8 cellular contexts compared by ENCODE assay signal in genomic region chr6:2990179-2990931, GRCh38. TPM values are rescaled to one million over a fixed set of nuclear protein-coding genes. Genes with fewer than 3 reads are reported as not detected.
DNase-seq lines count a peak whose midpoint lies in the region; ATAC-seq and TF ChIP-seq lines count a peak whose summit lies in the region.

No MANE protein-coding gene starts in this region.

- H3K4ac ChIP-seq in trophoblast cell (ENCODE audit: low read depth, low read length): peak overlapping the region; percentile 5

- H3K4me3 ChIP-seq in foreskin fibroblast (ENCODE audit: low read depth in 1 of 2, low read length in 2 of 2) (peak overlapping the region; percentile 70 to 78), trophoblast cell (ENCODE audit: low read depth, low read length) (peak overlapping the region; percentile 68)

- peaks cover 14% of the 10 kb centered on the region for H3K79me1 ChIP-seq in trophoblast cell (ENCODE audit: low read length)

- H2BK120ac ChIP-seq in trophoblast cell (ENCODE audit: insufficient read depth, low read length, poor library complexity): no peak overlapping the region

- no peaks in the 10 kb centered on the region for H3K36me3 Mint-ChIP-seq in activated CD8-positive, alpha-beta T cell treated with anti-CD3 and anti-CD28 coated beads for 36 hours (ENCODE audit: low read depth)

- CTCF ChIA-PET in activated CD8-positive, alpha-beta T cell treated with anti-CD3 and anti-CD28 coated beads for 36 hours (lab: Charles Lee): interaction anchor here (0.7 to 6.9 kb wide), 33 partner anchors 8 to 252 kb away, joined by 3 to 85 read pairs (median 4); partner anchors contain the start of genes MYLK4, NQO2, RIPK1 and SERPINB1

- peak overlapping the region; percentile 83 for H3K9ac ChIP-seq in trophoblast cell (ENCODE audit: low read length)

- intact Hi-C loops in activated CD8-positive, alpha-beta T cell treated with anti-CD3 and anti-CD28 coated beads for 36 hours (cut with micrococcal nuclease): no loop called here

- peak overlapping the region; percentile 95 for H3K4me3 Mint-ChIP-seq in activated CD8-positive, alpha-beta T cell treated with anti-CD3 and anti-CD28 coated beads for 36 hours

- POLR2A ChIA-PET in activated CD8-positive, alpha-beta T cell treated with anti-CD3 and anti-CD28 coated beads for 36 hours (lab: Charles Lee): interaction anchor here (0.5 to 3.5 kb wide), 27 partner anchors 9 to 269 kb away, joined by 3 to 33 read pairs (median 6); partner anchors contain the start of genes NQO2, PSMG4, RIPK1 and SERPINB1

- no peak overlapping the region for H3K23ac ChIP-seq in trophoblast cell (ENCODE audit: low read length)

- peak overlapping the region; percentile 99 for H3K27ac ChIP-seq in trophoblast cell (ENCODE audit: low read depth, low read length)

- H3K4me2 ChIP-seq in trophoblast cell (ENCODE audit: low read length): peak overlapping the region; percentile 87

- in situ Hi-C loops in Caki2 (cut with HindIII; ENCODE audit: low pct_unique_long_range_greater_than_20kb, low sequenced_read_pairs) (no loop called here), KBM-7 (cut with MboI; ENCODE audit: low pct_unique_long_range_greater_than_20kb, low sequenced_read_pairs) (loop anchor here (25.0 kb wide), 1 partner anchor 1022 kb away; a partner anchor contains a TSS)

- no peaks in the 10 kb centered on the region for H3K27me3 Mint-ChIP-seq in activated CD8-positive, alpha-beta T cell treated with anti-CD3 and anti-CD28 coated beads for 36 hours

- H2AK5ac ChIP-seq in trophoblast cell (ENCODE audit: low read length): no peak overlapping the region

- no peaks in the 10 kb centered on the region for H3K27me3 ChIP-seq in trophoblast cell (ENCODE audit: insufficient read depth, low read length)

- ATAC-seq in activated CD8-positive, alpha-beta T cell treated with anti-CD3 and anti-CD28 coated beads for 36 hours: no peak
- no peak for ATAC-seq in GM21447 (IDR thresholded peaks at IDR 0.05; ENCODE audit: unreplicated experiment)

- H2AFZ ChIP-seq in trophoblast cell (ENCODE audit: insufficient read depth, low read length, poor library complexity): peak overlapping the region; percentile 25

- TF ChIP-seq CTCF in activated CD8-positive, alpha-beta T cell treated with anti-CD3 and anti-CD28 coated beads for 36 hours (IDR thresholded peaks at IDR 0.05): no peak
- TF ChIP-seq CTCF in foreskin fibroblast (IDR thresholded peaks at IDR 0.05; ENCODE audit: low read depth, low read length): no peak

- peaks cover 5 to 8% of the 10 kb centered on the region in 2 experiments for H3K4me1 ChIP-seq in trophoblast cell (ENCODE audit: control insufficient read depth in 1 of 2, insufficient read depth in 2 of 2, low read length in 2 of 2)

- H4K8ac ChIP-seq in trophoblast cell (ENCODE audit: low read depth, low read length): peak overlapping the region; percentile 93

- no peak overlapping the region for H2BK12ac ChIP-seq in trophoblast cell (ENCODE audit: low read length)

- H3K14ac ChIP-seq in trophoblast cell (ENCODE audit: low read length): peak overlapping the region; percentile 25

- no peak overlapping the region for H2BK5ac ChIP-seq in trophoblast cell (ENCODE audit: low read depth, low read length, poor library complexity)

- H3K36me3 ChIP-seq in trophoblast cell (ENCODE audit: control insufficient read depth in 1 of 2, insufficient read depth in 2 of 2, low read length in 2 of 2): no peaks in the 10 kb centered on the region

- H4K12ac ChIP-seq in trophoblast cell (ENCODE audit: low read depth, low read length): peak overlapping the region; percentile 78

- H3K79me2 ChIP-seq in trophoblast cell (ENCODE audit: control insufficient read depth, insufficient read depth, low read length, poor library complexity): peaks cover 2% of the 10 kb centered on the region

- WGBS in trophoblast cell (ENCODE audit: extremely low coverage, insufficient coverage, insufficient read length): no CpG with 5 or more reads among the region's 19 CpGs

- H3K9me3 ChIP-seq in trophoblast cell (ENCODE audit: insufficient read depth, low read depth, low read length): no peaks in the 10 kb centered on the region

- DNase-seq in Caki2 (ENCODE audit: low read depth) (peak; percentile 57), KBM-7 (peak; percentile 63), foreskin fibroblast (peak in 1 of 2 donors; percentile 43), trophoblast cell (peak in 1 of 2 donors; percentile 41), GF-D8 (lab: John Stamatoyannopoulos, UW) (no peak), NCI-H1694 treated with DMSO at 0.1 percent for 48 hours (lab: John Stamatoyannopoulos, UW) (no peak)
- DNase-seq in activated CD8-positive, alpha-beta T cell treated with anti-CD3 and anti-CD28 coated beads for 36 hours: peak; percentile 24

- H3K4me1 Mint-ChIP-seq in activated CD8-positive, alpha-beta T cell treated with anti-CD3 and anti-CD28 coated beads for 36 hours (ENCODE audit: low read depth): peaks cover 19% of the 10 kb centered on the region

- H3K9me3 Mint-ChIP-seq in activated CD8-positive, alpha-beta T cell treated with anti-CD3 and anti-CD28 coated beads for 36 hours: no peaks in the 10 kb centered on the region

- no peak overlapping the region for H3K18ac ChIP-seq in trophoblast cell (ENCODE audit: low read length)

- H4K91ac ChIP-seq in trophoblast cell (ENCODE audit: low read depth, low read length): peak overlapping the region; percentile 87

- H3K27ac Mint-ChIP-seq in activated CD8-positive, alpha-beta T cell treated with anti-CD3 and anti-CD28 coated beads for 36 hours: peak overlapping the region; percentile 100

RNA-seq across cellular contexts. Expression of gene NQO2, which starts 9.3 kb away (rescaled TPM):
- total RNA-seq in Caki2 (2014; rRNA removed; shearing (Covaris generic); ENCODE audit: low replicate concordance): 68.5 and 87.8 TPM in 2 replicates
- total RNA-seq in activated CD8-positive, alpha-beta T cell treated with anti-CD3 and anti-CD28 coated beads for 36 hours: 10 to 100 TPM; 23.8 to 24.7 TPM
- 21.9 and 22.8 TPM in 2 replicates for polyA plus RNA-seq in trophoblast cell (2013)

RNA-seq across cellular contexts. Expression of gene SERPINB6, which starts 19.0 kb away (rescaled TPM):
- total RNA-seq in Caki2 (2014; rRNA removed; shearing (Covaris generic); ENCODE audit: low replicate concordance): 149 and 154 TPM in 2 replicates
- total RNA-seq in activated CD8-positive, alpha-beta T cell treated with anti-CD3 and anti-CD28 coated beads for 36 hours: 10 to 100 TPM; 52.2 to 53.8 TPM
- 72.6 and 74.8 TPM in 2 replicates for polyA plus RNA-seq in trophoblast cell (2013)

Comparison
In these comparisons a context has a peak if more than half of its experiments do, and no peak if none do; other contexts are left out.
1. DNase-seq: peak in Caki2 (single experiment), KBM-7 (single experiment) and activated CD8-positive, alpha-beta T cell treated with anti-CD3 and anti-CD28 coated beads for 36 hours (single experiment); none in GF-D8 (single experiment) and NCI-H1694 treated with DMSO at 0.1 percent for 48 hours (single experiment).